Comparison of ENCODE assay signal across 1 cellular context in the genomic region with DNA sequence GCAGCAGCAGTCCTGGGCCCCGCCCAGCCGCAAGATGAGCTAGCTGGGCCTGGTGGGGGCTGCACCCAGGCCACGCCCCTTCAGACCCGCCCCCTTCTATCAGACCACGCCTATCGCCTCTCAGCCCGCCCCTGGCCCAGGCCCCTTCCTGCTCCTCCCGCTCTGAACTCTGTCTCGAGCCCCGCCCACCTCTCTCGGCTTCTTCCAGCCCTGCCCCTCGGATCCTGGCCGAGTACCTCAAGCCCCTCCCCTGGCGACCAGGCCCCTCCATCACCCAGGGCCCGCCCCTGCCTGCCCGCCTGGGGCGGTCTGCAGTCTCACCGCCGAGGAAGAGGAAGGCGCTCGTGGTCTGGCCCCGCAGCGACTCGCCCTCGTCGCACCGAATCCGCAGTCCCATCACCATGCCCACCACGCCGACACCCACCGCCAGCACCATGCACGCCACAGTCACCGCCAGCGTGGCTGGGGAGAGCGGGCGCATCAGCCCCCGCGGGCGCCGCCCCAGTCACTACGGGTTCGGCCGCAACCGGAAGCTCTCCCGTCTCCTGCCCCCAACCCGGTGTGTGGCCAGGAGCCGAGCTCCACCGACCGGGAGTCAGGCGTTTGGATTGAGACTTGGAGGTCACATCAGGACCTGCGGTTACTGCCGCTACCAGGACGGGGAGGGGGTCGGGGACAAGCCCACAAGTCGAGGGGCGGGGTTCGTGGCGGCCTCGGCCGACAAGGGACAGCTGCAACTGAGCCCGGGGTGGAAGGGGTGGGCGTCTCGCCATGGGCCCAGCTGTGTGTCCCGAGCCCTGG.
TF ChIP-seq lines count a peak whose summit lies in the region.

No MANE protein-coding gene starts in this region.

TF ChIP-seq in HepG2, 621 proteins besides CTCF, POLR2A, EP300 and RAD21 (continued from another document and continues in another):
- TF ChIP-seq, protein P1, sequence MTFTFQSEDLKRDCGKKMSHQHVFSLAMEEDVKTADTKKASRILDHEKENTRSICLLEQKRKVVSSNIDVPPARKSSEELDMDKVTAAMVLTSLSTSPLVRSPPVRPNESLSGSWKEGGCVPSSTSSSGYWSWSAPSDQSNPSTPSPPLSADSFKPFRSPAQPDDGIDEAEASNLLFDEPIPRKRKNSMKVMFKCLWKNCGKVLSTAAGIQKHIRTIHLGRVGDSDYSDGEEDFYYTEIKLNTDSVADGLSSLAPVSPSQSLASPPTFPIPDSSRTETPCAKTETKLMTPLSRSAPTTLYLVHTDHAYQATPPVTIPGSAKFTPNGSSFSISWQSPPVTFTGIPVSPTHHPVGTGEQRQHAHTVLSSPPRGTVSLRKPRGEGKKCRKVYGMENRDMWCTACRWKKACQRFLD (CRISPR knock-in tag; IDR thresholded peaks at IDR 0.05; ENCODE audit: borderline replicate concordance): peak; percentile 33; the same call in 1 of the 2 replicates
- TF ChIP-seq STAT5B (CRISPR knock-in tag; IDR thresholded peaks at IDR 0.05) (no peak), ASH2L (IDR thresholded peaks at IDR 0.05; ENCODE audit: insufficient read length, low read depth, low read length) (peak; percentile 44), RFX1 (IDR thresholded peaks at IDR 0.05) (no peak; the same call in 1 of the 2 replicates), ZNF816 (CRISPR knock-in tag; IDR thresholded peaks at IDR 0.05; ENCODE audit: borderline replicate concordance) (no peak), TMF1 (CRISPR knock-in tag; IDR thresholded peaks at IDR 0.05; ENCODE audit: low read depth) (no peak), ZNF788 (CRISPR knock-in tag; IDR thresholded peaks at IDR 0.05; ENCODE audit: borderline replicate concordance) (no peak; the same call in 1 of the 2 replicates), ZSCAN20 (CRISPR knock-in tag; IDR thresholded peaks at IDR 0.05; ENCODE audit: borderline replicate concordance) (no peak), ZNF709 (CRISPR knock-in tag; IDR thresholded peaks at IDR 0.05) (no peak), ZNF17 (CRISPR knock-in tag; IDR thresholded peaks at IDR 0.05) (no peak), BCL6 (CRISPR knock-in tag; IDR thresholded peaks at IDR 0.05) (peak; percentile 23; the same call in 1 of the 2 replicates), ERF (CRISPR knock-in tag; IDR thresholded peaks at IDR 0.05) (peak; percentile 64; the same call in 1 of the 2 replicates), ADNP (CRISPR knock-in tag; IDR thresholded peaks at IDR 0.05) (no peak), IKZF5 (CRISPR knock-in tag; IDR thresholded peaks at IDR 0.05) (peak; percentile 51; the same call in 1 of the 2 replicates), ZNF263 (CRISPR knock-in tag; IDR thresholded peaks at IDR 0.05) (no peak), YEATS2 (CRISPR knock-in tag; IDR thresholded peaks at IDR 0.05; ENCODE audit: borderline replicate concordance) (peak; percentile 56; the same call in 1 of the 2 replicates), ELF1 (CRISPR knock-in tag; IDR thresholded peaks at IDR 0.05) (peak; percentile 71), ZSCAN25 (CRISPR knock-in tag; IDR thresholded peaks at IDR 0.05) (peak; percentile 73), CENPBD1 (CRISPR knock-in tag; IDR thresholded peaks at IDR 0.05; ENCODE audit: borderline replicate concordance, low read depth) (no peak), SOX5 (CRISPR knock-in tag; IDR thresholded peaks at IDR 0.05; ENCODE audit: borderline replicate concordance) (peak; percentile 58; the same call in 1 of the 2 replicates), PRDM4 (CRISPR knock-in tag; IDR thresholded peaks at IDR 0.05; ENCODE audit: borderline replicate concordance) (no peak), CENPX (CRISPR knock-in tag; IDR thresholded peaks at IDR 0.05) (no peak), FIP1L1 (IDR thresholded peaks at IDR 0.05; ENCODE audit: borderline replicate concordance, insufficient read depth, low read depth, low read length) (0 out of 2 replicates have a peak, but pooled peaks have one; percentile 78), ZNF207 (IDR thresholded peaks at IDR 0.05; ENCODE audit: borderline replicate concordance) (no peak), ZNF503 (CRISPR knock-in tag; IDR thresholded peaks at IDR 0.05) (no peak), ATF1 (CRISPR knock-in tag; IDR thresholded peaks at IDR 0.05) (no peak), ZNF484 (CRISPR knock-in tag; IDR thresholded peaks at IDR 0.05; ENCODE audit: borderline replicate concordance, low read depth) (no peak), RBM22 (optimal IDR thresholded peaks at IDR 0.05; ENCODE audit: low read length) (no peak), ATAD3A (CRISPR knock-in tag; IDR thresholded peaks at IDR 0.05) (no peak), ATRX (CRISPR knock-in tag; IDR thresholded peaks at IDR 0.05; ENCODE audit: borderline replicate concordance) (no peak)
- TF ChIP-seq, protein P2, sequence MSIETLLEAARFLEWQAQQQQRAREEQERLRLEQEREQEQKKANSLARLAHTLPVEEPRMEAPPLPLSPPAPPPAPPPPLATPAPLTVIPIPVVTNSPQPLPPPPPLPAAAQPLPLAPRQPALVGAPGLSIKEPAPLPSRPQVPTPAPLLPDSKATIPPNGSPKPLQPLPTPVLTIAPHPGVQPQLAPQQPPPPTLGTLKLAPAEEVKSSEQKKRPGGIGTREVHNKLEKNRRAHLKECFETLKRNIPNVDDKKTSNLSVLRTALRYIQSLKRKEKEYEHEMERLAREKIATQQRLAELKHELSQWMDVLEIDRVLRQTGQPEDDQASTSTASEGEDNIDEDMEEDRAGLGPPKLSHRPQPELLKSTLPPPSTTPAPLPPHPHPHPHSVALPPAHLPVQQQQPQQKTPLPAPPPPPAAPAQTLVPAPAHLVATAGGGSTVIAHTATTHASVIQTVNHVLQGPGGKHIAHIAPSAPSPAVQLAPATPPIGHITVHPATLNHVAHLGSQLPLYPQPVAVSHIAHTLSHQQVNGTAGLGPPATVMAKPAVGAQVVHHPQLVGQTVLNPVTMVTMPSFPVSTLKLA (IDR thresholded peaks at IDR 0.05): peak; percentile 35; the same call in 1 of the 2 replicates
- TF ChIP-seq, protein P3, sequence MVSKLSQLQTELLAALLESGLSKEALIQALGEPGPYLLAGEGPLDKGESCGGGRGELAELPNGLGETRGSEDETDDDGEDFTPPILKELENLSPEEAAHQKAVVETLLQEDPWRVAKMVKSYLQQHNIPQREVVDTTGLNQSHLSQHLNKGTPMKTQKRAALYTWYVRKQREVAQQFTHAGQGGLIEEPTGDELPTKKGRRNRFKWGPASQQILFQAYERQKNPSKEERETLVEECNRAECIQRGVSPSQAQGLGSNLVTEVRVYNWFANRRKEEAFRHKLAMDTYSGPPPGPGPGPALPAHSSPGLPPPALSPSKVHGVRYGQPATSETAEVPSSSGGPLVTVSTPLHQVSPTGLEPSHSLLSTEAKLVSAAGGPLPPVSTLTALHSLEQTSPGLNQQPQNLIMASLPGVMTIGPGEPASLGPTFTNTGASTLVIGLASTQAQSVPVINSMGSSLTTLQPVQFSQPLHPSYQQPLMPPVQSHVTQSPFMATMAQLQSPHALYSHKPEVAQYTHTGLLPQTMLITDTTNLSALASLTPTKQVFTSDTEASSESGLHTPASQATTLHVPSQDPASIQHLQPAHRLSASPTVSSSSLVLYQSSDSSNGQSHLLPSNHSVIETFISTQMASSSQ (IDR thresholded peaks at IDR 0.05; ENCODE audit: low read depth): no peak
- TF ChIP-seq, protein P3 (CRISPR knock-in tag; IDR thresholded peaks at IDR 0.05; ENCODE audit: borderline replicate concordance): no peak; the same call in 1 of the 2 replicates
- TF ChIP-seq, protein P4, sequence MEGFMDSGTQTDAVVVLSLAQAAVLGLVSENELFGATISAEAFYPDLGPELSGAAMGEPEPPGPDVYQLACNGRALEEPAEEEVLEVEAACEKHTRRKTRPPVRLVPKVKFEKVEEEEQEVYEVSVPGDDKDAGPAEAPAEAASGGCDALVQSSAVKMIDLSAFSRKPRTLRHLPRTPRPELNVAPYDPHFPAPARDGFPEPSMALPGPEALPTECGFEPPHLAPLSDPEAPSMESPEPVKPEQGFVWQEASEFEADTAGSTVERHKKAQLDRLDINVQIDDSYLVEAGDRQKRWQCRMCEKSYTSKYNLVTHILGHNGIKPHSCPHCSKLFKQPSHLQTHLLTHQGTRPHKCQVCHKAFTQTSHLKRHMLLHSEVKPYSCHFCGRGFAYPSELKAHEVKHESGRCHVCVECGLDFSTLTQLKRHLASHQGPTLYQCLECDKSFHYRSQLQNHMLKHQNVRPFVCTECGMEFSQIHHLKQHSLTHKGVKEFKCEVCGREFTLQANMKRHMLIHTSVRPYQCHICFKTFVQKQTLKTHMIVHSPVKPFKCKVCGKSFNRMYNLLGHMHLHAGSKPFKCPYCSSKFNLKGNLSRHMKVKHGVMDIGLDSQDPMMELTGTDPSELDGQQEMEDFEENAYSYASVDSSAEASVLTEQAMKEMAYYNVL (CRISPR knock-in tag; IDR thresholded peaks at IDR 0.05; ENCODE audit: borderline replicate concordance): peak; percentile 42; the same call in 1 of the 2 replicates
- TF ChIP-seq, protein P5, sequence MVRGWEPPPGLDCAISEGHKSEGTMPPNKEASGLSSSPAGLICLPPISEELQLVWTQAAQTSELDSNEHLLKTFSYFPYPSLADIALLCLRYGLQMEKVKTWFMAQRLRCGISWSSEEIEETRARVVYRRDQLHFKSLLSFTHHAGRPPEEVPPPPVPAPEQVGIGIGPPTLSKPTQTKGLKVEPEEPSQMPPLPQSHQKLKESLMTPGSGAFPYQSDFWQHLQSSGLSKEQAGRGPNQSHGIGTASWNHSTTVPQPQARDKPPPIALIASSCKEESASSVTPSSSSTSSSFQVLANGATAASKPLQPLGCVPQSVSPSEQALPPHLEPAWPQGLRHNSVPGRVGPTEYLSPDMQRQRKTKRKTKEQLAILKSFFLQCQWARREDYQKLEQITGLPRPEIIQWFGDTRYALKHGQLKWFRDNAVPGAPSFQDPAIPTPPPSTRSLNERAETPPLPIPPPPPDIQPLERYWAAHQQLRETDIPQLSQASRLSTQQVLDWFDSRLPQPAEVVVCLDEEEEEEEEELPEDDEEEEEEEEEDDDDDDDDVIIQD (CRISPR knock-in tag; IDR thresholded peaks at IDR 0.05; ENCODE audit: low read depth): peak; percentile 26; the same call in 1 of the 2 replicates
